In genomic region chr17:64965826-64966283, GRCh38 we compare ENCODE assay signal across 8 cellular contexts. TPM values are rescaled to one million over a fixed set of nuclear protein-coding genes. Genes with fewer than 3 reads are reported as not detected.
A peak's percentile ranks its signal among the peaks of the same experiment; 100 is the strongest.
DNase-seq lines count a peak whose midpoint lies in the region; TF ChIP-seq lines count a peak whose summit lies in the region.
"Not testable (repeated sequence)": the region's sequence is repeated elsewhere in the genome, so short reads cannot be mapped to it uniquely, and the experiment has no call there.

No MANE protein-coding gene starts in this region.

- H3K9me2 ChIP-seq in Karpas-422 (replicated peaks; ENCODE audit: insufficient read depth, low read length) = not testable (repeated sequence)

- H3K4me1 Mint-ChIP-seq in osteocyte (ENCODE audit: unreplicated experiment) = peaks cover 18% of the 10 kb centered on the region

- not testable (repeated sequence) for H3K27me3 ChIP-seq in H7 (ENCODE audit: control insufficient read depth, insufficient read depth, low read length); Karpas-422 (ENCODE audit: low read length); SJSA1 (replicated peaks)

- not testable (repeated sequence) for H3K9me3 Mint-ChIP-seq in osteocyte (ENCODE audit: unreplicated experiment)

- H3K9ac ChIP-seq in Karpas-422 (ENCODE audit: low read length) = peak overlapping the region; percentile 68

- TF ChIP-seq CTCF in osteocyte (IDR thresholded peaks at IDR 0.05) = peak; percentile 45

- peak overlapping the region; percentile 69 for H3K4me2 ChIP-seq in Karpas-422 (ENCODE audit: low read depth, low read length, poor library complexity, severe bottlenecking)

- H3K9me3 ChIP-seq in Karpas-422 (ENCODE audit: low read length); SJSA1 (replicated peaks): not testable (repeated sequence)

- not testable (repeated sequence) for H4K20me1 ChIP-seq in Karpas-422 (ENCODE audit: insufficient read depth, low read depth, low read length)

- peak overlapping the region; percentile 39 for H3K4me3 ChIP-seq in H7 (ENCODE audit: insufficient read depth, low read depth, low read length)
- H3K4me3 ChIP-seq in Karpas-422 (ENCODE audit: low read length) = peak overlapping the region; percentile 44
- H3K4me3 ChIP-seq in SJSA1 = peak overlapping the region; percentile 23

- not testable (repeated sequence) for H3K79me2 ChIP-seq in Karpas-422 (ENCODE audit: low read length)

- H3K4me1 ChIP-seq in Karpas-422 (ENCODE audit: low read length) = peaks cover 87% of the 10 kb centered on the region
- H3K4me1 ChIP-seq in SJSA1 (replicated peaks) = not testable (repeated sequence)

- peak overlapping the region; percentile 100 for H3K27ac ChIP-seq in Karpas-422 (ENCODE audit: low read length)
- not testable (repeated sequence) for H3K27ac ChIP-seq in SJSA1; substantia nigra (ENCODE audit: low read depth, low read length, poor library complexity, severe bottlenecking)

- peak overlapping the region; percentile 64 for H3K4me3 Mint-ChIP-seq in osteocyte (ENCODE audit: unreplicated experiment)

- H3K27ac Mint-ChIP-seq in osteocyte (ENCODE audit: unreplicated experiment) = peak overlapping the region; percentile 63

- not testable (repeated sequence) for H2AFZ ChIP-seq in Karpas-422 (ENCODE audit: low read length)

- DNase-seq in GM03348 (ENCODE audit: low spot score) (peak; percentile 37), H7 (peak; percentile 72), Karpas-422 (peak; percentile 96), SJSA1 (ENCODE audit: low read depth in 1 of 2, low spot score in 2 of 2) (peak; percentile 72 to 80), glomerular visceral epithelial cell (ENCODE audit: extremely low spot score) (peak; percentile 71), substantia nigra (lab: John Stamatoyannopoulos, UW) (peak in 32 of 49 donors; percentile 15 to 72 (median 49))
- DNase-seq in activated gamma-delta T cell treated with anti-CD3 and anti-CD28 coated beads, Interleukin-2, amount 50 U/mL, for 16 hours (ENCODE audit: low read depth) = peak; percentile 83
- not testable (repeated sequence) for DNase-seq in osteocyte (ENCODE audit: extremely low spot score, unreplicated experiment)

- not testable (repeated sequence) for H3K36me3 Mint-ChIP-seq in osteocyte (ENCODE audit: unreplicated experiment)

- H3K27me3 Mint-ChIP-seq in osteocyte (ENCODE audit: unreplicated experiment) = not testable (repeated sequence)

- not testable (repeated sequence) for H3K36me3 ChIP-seq in H7 (replicated peaks; ENCODE audit: control insufficient read depth, insufficient read depth, low read length); Karpas-422 (ENCODE audit: insufficient read depth, low read length); SJSA1

RNA-seq across cellular contexts. Expression of gene LRRC37A3, which starts 46.6 kb away (rescaled TPM):
- total RNA-seq in H7 (2014; rRNA removed; shearing (Covaris generic)) = 3.5 and 5.7 TPM in 2 replicates
- 7.0 and 10.1 TPM in 2 replicates for total RNA-seq in Karpas-422 (2014; rRNA removed; shearing (Covaris generic); ENCODE audit: low replicate concordance)
- 3.0 and 7.3 TPM in 2 replicates for total RNA-seq in SJSA1 (2014; rRNA removed; shearing (Covaris generic))
- total RNA-seq in osteocyte = 25.1 and 27.3 TPM in 2 replicates
